ENCODE assay signal across 8 cellular contexts in the genomic region with DNA sequence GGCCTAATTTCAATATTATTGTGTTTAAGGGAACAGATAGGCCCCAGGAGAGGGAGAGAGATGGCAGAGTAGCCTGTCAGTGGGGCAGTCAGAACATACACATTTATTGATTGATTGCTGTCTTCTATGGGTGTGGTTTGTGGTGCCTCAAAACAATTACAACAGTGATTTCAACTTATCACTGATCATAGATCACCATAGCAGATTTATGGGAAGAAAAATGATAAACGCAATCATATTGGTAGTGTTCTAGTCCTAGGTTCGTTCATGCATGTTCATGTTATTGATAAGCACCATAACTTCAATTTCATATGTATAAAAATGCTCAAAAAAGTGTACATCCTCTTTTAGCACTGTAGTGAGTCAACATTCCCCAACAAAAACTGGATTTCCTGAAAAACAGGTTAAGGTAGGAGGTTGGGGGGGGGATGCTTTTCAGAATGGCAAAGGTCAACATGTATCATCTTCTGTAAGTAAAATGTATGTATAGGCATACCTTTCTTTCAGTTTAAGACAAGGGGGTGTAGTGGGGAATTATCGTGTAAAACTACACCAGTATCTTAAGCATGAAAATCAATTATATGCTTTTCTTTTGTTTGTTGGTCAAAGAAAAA. TPM values are rescaled to one million over a fixed set of nuclear protein-coding genes. Genes with fewer than 3 reads are reported as not detected.
DNase-seq lines count a peak whose midpoint lies in the region; ATAC-seq, FAIRE-seq and TF ChIP-seq lines count a peak whose summit lies in the region.

No MANE protein-coding gene starts in this region.

- peak overlapping the region in 2 of 4 donors; percentile 57 to 87 for H3K4me3 ChIP-seq in adrenal gland
- H3K4me3 ChIP-seq in HepG2 (replicated peaks in 1 of 3; ENCODE audit: insufficient read depth in 1 of 3, low read depth in 2 of 3, low read length in 3 of 3): peak overlapping the region; percentile 86 to 90 (median 87); a peak in 4 of 6 replicates
- peak overlapping the region in 1 of 3 donors; percentile 87 for H3K4me3 ChIP-seq in thyroid gland (replicated peaks in 1 of 3)

- TF ChIP-seq EP300 in HepG2 (IDR thresholded peaks at IDR 0.05; ENCODE audit: low read depth in 2 of 2, low read length in 2 of 2) (no peak), HepG2 (CRISPR knock-in tag; IDR thresholded peaks at IDR 0.05; ENCODE audit: borderline replicate concordance) (no peak)

- H3K4me1 Mint-ChIP-seq in activated T-cell treated with anti-CD3 and anti-CD28 coated beads, Interleukin-2, amount 50 U/mL, for 24 hours (ENCODE audit: low read depth): peaks cover 54% of the 10 kb centered on the region

- no peak for DNase-seq in activated T-cell treated with anti-CD3 and anti-CD28 coated beads, Interleukin-2, amount 50 U/mL, for 24 hours
- DNase-seq in activated T-cell treated with anti-CD3 and anti-CD28 coated beads, Interleukin-2, amount 50 U/mL, for 48 hours: no peak
- no peak for DNase-seq in adrenal gland
- no peak for DNase-seq in HepG2 (ENCODE audit: low spot score)
- DNase-seq in thyroid gland: no peak
- no peak for DNase-seq in stimulated activated naive CD4-positive, alpha-beta T cell treated with Interleukin-2 at 50 U/mL for 16 hours (lab: John Stamatoyannopoulos, UW)
- DNase-seq in activated effector memory CD4-positive, alpha-beta T cell treated with Interleukin-2 at 50 U/mL for 16 hours: no peak

- peaks cover 11 to 31% of the 10 kb centered on the region in 2 donors for H3K4me1 ChIP-seq in adrenal gland (replicated peaks in 1 of 2)
- H3K4me1 ChIP-seq in HepG2 (ENCODE audit: insufficient read depth, low read length): peaks cover 46% of the 10 kb centered on the region
- H3K4me1 ChIP-seq in thyroid gland: peaks cover 28 to 30% of the 10 kb centered on the region in 2 donors

- 36 to 49% (median 40%) methylated on average over 3 of the region's 3 CpGs for WGBS in adrenal gland, 4 donors
- WGBS in HepG2 (ENCODE audit: low lambda C conversion rate): 52% methylated on average over 3 of the region's 3 CpGs
- 65 to 67% methylated on average over 3 of the region's 3 CpGs for WGBS in thyroid gland, 2 donors

- TF ChIP-seq RAD21 in HepG2 (CRISPR knock-in tag; IDR thresholded peaks at IDR 0.05): no peak

- H2AFZ ChIP-seq in HepG2 (ENCODE audit: low read length): peak overlapping the region; percentile 64

- H3K9me3 ChIP-seq in adrenal gland (replicated peaks in 1 of 3): no peaks in the 10 kb centered on the region
- H3K9me3 ChIP-seq in HepG2 (ENCODE audit: low read length): no peaks in the 10 kb centered on the region
- no peaks in the 10 kb centered on the region for H3K9me3 ChIP-seq in thyroid gland

- in situ Hi-C loops in HepG2 (cut with HindIII; ENCODE audit: extremely low pct_ligation_motif_present, low pct_unique_long_range_greater_than_20kb): no loop called here

- H3K27ac ChIP-seq in adrenal gland (peak overlapping the region; percentile 33 to 97 (median 96)), HepG2 (ENCODE audit: extremely low read length, insufficient read depth, low read length) (no peak overlapping the region), thyroid gland (peak overlapping the region; percentile 81 to 99 (median 89))

- FAIRE-seq in HepG2 (lab: Jason Lieb, UNC): no peak

- H3K27me3 Mint-ChIP-seq in activated T-cell treated with anti-CD3 and anti-CD28 coated beads, Interleukin-2, amount 50 U/mL, for 24 hours: no peaks in the 10 kb centered on the region

- peak overlapping the region; percentile 92 for H3K4me3 Mint-ChIP-seq in activated T-cell treated with anti-CD3 and anti-CD28 coated beads, Interleukin-2, amount 50 U/mL, for 24 hours

- peaks cover 37% of the 10 kb centered on the region for H3K79me2 ChIP-seq in HepG2 (ENCODE audit: insufficient read depth, low read length)

- no TSS peak for BruUV-seq in HepG2 (replicated peaks; lab: Mats Ljungman, UMichigan)

- POLR2A ChIA-PET in HepG2 (lab: Yijun Ruan, JAX): interaction anchor here (1.3 to 2.5 kb wide), 4 partner anchors 10 to 127 kb away, joined by 3 to 11 read pairs (median 5); a partner anchor contains a TSS

- H3K27me3 ChIP-seq in adrenal gland: no peaks in the 10 kb centered on the region
- H3K27me3 ChIP-seq in HepG2 (ENCODE audit: control insufficient read depth in 1 of 2, insufficient read depth in 2 of 2, low read length in 2 of 2): no peaks in the 10 kb centered on the region; a peak in 1 of 5 replicates
- no peaks in the 10 kb centered on the region for H3K27me3 ChIP-seq in thyroid gland

- CTCF ChIA-PET in HepG2 (lab: Yijun Ruan, JAX; ENCODE audit: low intra/inter-chr PET ratio, low total read pairs): no interaction called here

- H3K27ac Mint-ChIP-seq in activated T-cell treated with anti-CD3 and anti-CD28 coated beads, Interleukin-2, amount 50 U/mL, for 24 hours: peak overlapping the region; percentile 98

- H3K36me3 ChIP-seq in adrenal gland (replicated peaks in 1 of 2): no peaks in the 10 kb centered on the region
- H3K36me3 ChIP-seq in HepG2 (replicated peaks in 1 of 2; ENCODE audit: control insufficient read depth in 1 of 2, insufficient read depth in 2 of 2, low read length in 2 of 2): no peaks in the 10 kb centered on the region; a peak in 1 of 5 replicates
- H3K36me3 ChIP-seq in thyroid gland: no peaks in the 10 kb centered on the region

- ATAC-seq in HepG2 (no peak), GM19467 (IDR thresholded peaks at IDR 0.05; ENCODE audit: unreplicated experiment) (no peak)

- H3K36me3 Mint-ChIP-seq in activated T-cell treated with anti-CD3 and anti-CD28 coated beads, Interleukin-2, amount 50 U/mL, for 24 hours (ENCODE audit: low read depth): peaks cover 40% of the 10 kb centered on the region

- peak overlapping the region; percentile 96 for H3K4me2 ChIP-seq in HepG2 (ENCODE audit: low read depth, low read length)

- H3K9ac ChIP-seq in HepG2 (ENCODE audit: insufficient read depth, low read depth, low read length): peak overlapping the region; percentile 95; the same call in 1 of the 2 replicates

- TF ChIP-seq CTCF in adrenal gland (IDR thresholded peaks at IDR 0.05) (no peak), HepG2 (CRISPR knock-in tag; IDR thresholded peaks at IDR 0.05) (no peak), thyroid gland (IDR thresholded peaks at IDR 0.05) (no peak)

- intact Hi-C loops in adrenal gland (cut with DNase I) (no loop called here), HepG2 (cut with micrococcal nuclease; ENCODE audit: unreplicated experiment) (loop anchor here (5.0 kb wide), 1 partner anchor 115 kb away; no protein-coding TSS in a partner anchor), thyroid gland (cut with DNase I) (no loop called here)

- no peaks in the 10 kb centered on the region for H3K9me3 Mint-ChIP-seq in activated T-cell treated with anti-CD3 and anti-CD28 coated beads, Interleukin-2, amount 50 U/mL, for 24 hours

- H4K20me1 ChIP-seq in HepG2 (ENCODE audit: insufficient read depth, low read length): peaks cover 19% of the 10 kb centered on the region

- TF ChIP-seq POLR2A in adrenal gland (IDR thresholded peaks at IDR 0.05) (no peak), HepG2 (IDR thresholded peaks at IDR 0.05; ENCODE audit: insufficient read depth in 1 of 2, low read depth in 2 of 2, low read length in 2 of 2) (no peak), thyroid gland (IDR thresholded peaks at IDR 0.05) (no peak)

TF ChIP-seq in HepG2, 621 proteins besides CTCF, POLR2A, EP300 and RAD21 (continues in another document):
- TF ChIP-seq, protein P1, sequence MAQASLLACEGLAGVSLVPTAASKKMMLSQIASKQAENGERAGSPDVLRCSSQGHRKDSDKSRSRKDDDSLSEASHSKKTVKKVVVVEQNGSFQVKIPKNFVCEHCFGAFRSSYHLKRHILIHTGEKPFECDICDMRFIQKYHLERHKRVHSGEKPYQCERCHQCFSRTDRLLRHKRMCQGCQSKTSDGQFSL (CRISPR knock-in tag; IDR thresholded peaks at IDR 0.05): 0 out of 2 replicates have a peak, but pooled peaks have one; percentile 33
- TF ChIP-seq ZNF224 (CRISPR knock-in tag; IDR thresholded peaks at IDR 0.05) (no peak), KDM2A (CRISPR knock-in tag; IDR thresholded peaks at IDR 0.05; ENCODE audit: borderline replicate concordance, low read depth) (no peak), ZNF720 (CRISPR knock-in tag; IDR thresholded peaks at IDR 0.05) (no peak), ZNF83 (CRISPR knock-in tag; IDR thresholded peaks at IDR 0.05; ENCODE audit: borderline replicate concordance) (no peak), ZNF749 (CRISPR knock-in tag; IDR thresholded peaks at IDR 0.05; ENCODE audit: borderline replicate concordance) (no peak), ZFP41 (CRISPR knock-in tag; IDR thresholded peaks at IDR 0.05; ENCODE audit: borderline replicate concordance) (no peak), TSC22D2 (CRISPR knock-in tag; IDR thresholded peaks at IDR 0.05; ENCODE audit: borderline replicate concordance) (no peak), PRMT3 (CRISPR knock-in tag; IDR thresholded peaks at IDR 0.05; ENCODE audit: borderline replicate concordance, low read depth) (no peak)

RNA-seq across cellular contexts. Expression of a gene that starts 1.0 kb away (rescaled TPM):
- total RNA-seq in adrenal gland (10 to 100 TPM; 30.0 to 53.3 (median 37.9) TPM), HepG2 (2016; rRNA removed; fragmentation: Illumina TruSeq; extraction: Trizol) (15.2 and 25.5 TPM in 2 replicates), thyroid gland (10 to 100 TPM; 56.5 to 99.7 (median 66.1) TPM)
- polyA plus RNA-seq in adrenal gland (10 to 100 TPM in 1 of 3 donors, 1 to 10 TPM in 2; 7.9 to 32.9 (median 8.2) TPM), HepG2 (2011; rRNA removed) (16.9 and 19.4 TPM in 2 replicates)
- 3.4 and 3.5 TPM in 2 replicates for total RNA-seq in HepG2 (2016; cell fraction: cytosol; rRNA removed; fragmentation: Illumina TruSeq; extraction: Trizol; ENCODE audit: low read depth)
- 14.7 and 23.3 TPM in 2 replicates for total RNA-seq in HepG2 (2016; cell fraction: insoluble cytoplasmic fraction; rRNA removed; fragmentation: Illumina TruSeq; extraction: Trizol)
- 8.9 and 9.0 TPM in 2 replicates for total RNA-seq in HepG2 (2016; cell fraction: membrane; rRNA removed; fragmentation: Illumina TruSeq; extraction: Trizol)
- 24.7 and 28.5 TPM in 2 replicates for total RNA-seq in HepG2 (2016; cell fraction: nucleus; rRNA removed; fragmentation: Illumina TruSeq; extraction: Trizol)
- 8.1 and 13.3 TPM in 2 replicates for polyA plus RNA-seq in HepG2 (2011; cell fraction: cytosol; rRNA removed)
- 18.3 and 21.6 TPM in 2 replicates for polyA plus RNA-seq in HepG2 (2011; cell fraction: nucleus; rRNA removed)
- 20.8 and 21.9 TPM in 2 replicates for polyA plus RNA-seq in HepG2 (2012)
- polyA plus RNA-seq in HepG2 (2016; cell fraction: cytosol; fragmentation: Illumina TruSeq; extraction: Trizol; ENCODE audit: low read depth): 0.61 and 0.65 TPM in 2 replicates
- 16.9 and 18.5 TPM in 2 replicates for polyA plus RNA-seq in HepG2 (2016; cell fraction: insoluble cytoplasmic fraction; fragmentation: Illumina TruSeq; extraction: Trizol; ENCODE audit: low read depth)
- 2.2 and 3.1 TPM in 2 replicates for polyA plus RNA-seq in HepG2 (2016; cell fraction: membrane; fragmentation: Illumina TruSeq; extraction: Trizol; ENCODE audit: low read depth)
- polyA plus RNA-seq in HepG2 (2016; cell fraction: nucleus; fragmentation: Illumina TruSeq; extraction: Trizol; ENCODE audit: insufficient read depth, low read depth): 32.1 and 32.3 TPM in 2 replicates
- 24.3 and 26.9 TPM in 2 replicates for polyA minus RNA-seq in HepG2 (2011; rRNA and poly(A)+ RNA removed; ENCODE audit: low replicate concordance)
- polyA minus RNA-seq in HepG2 (2011; cell fraction: cytosol; rRNA and poly(A)+ RNA removed): 29.8 and 30.1 TPM in 2 replicates
- 48.7 and 54.1 TPM in 2 replicates for polyA minus RNA-seq in HepG2 (2011; cell fraction: nucleus; rRNA and poly(A)+ RNA removed)
